2 cellular contexts compared by ENCODE assay signal in genomic region chr5:71922584-71923106, GRCh38.
TF ChIP-seq lines count a peak whose summit lies in the region.

No MANE protein-coding gene starts in this region.

TF ChIP-seq in IMR-90, 13 proteins besides CTCF, POLR2A, EP300 and RAD21:
- TF ChIP-seq USF2 (IDR thresholded peaks at IDR 0.05; ENCODE audit: low read depth, low read length) (no peak), CHD1 (IDR thresholded peaks at IDR 0.05; ENCODE audit: low read depth, low read length) (no peak), NFE2L2 (IDR thresholded peaks at IDR 0.05; ENCODE audit: low read depth, low read length) (no peak), FOS (IDR thresholded peaks at IDR 0.05; ENCODE audit: low read depth, low read length) (no peak), RCOR1 (IDR thresholded peaks at IDR 0.05; ENCODE audit: insufficient replicate concordance, low read length) (no peak), MAFK (IDR thresholded peaks at IDR 0.05; ENCODE audit: low read depth, low read length) (no peak), SMC3 (IDR thresholded peaks at IDR 0.05; ENCODE audit: low read depth, low read length) (no peak), MXI1 (IDR thresholded peaks at IDR 0.05; ENCODE audit: borderline replicate concordance, low read depth, low read length) (no peak), MAZ (IDR thresholded peaks at IDR 0.05; ENCODE audit: borderline replicate concordance, low read depth, low read length) (no peak), BHLHE40 (IDR thresholded peaks at IDR 0.05; ENCODE audit: low read depth, low read length) (no peak), RFX5 (IDR thresholded peaks at IDR 0.05; ENCODE audit: low read depth, low read length) (no peak), CEBPB (IDR thresholded peaks at IDR 0.05; ENCODE audit: low read depth, low read length) (no peak), ELK1 (IDR thresholded peaks at IDR 0.05; ENCODE audit: borderline replicate concordance, low read depth, low read length) (no peak)

TF ChIP-seq in K562, 482 proteins besides CTCF, POLR2A, EP300 and RAD21:
- TF ChIP-seq ARID1B (IDR thresholded peaks at IDR 0.05), result no peak
- peak; percentile 69 for TF ChIP-seq FOSL1 (tag; conservative IDR thresholded peaks at IDR 0.05)
- no peak for TF ChIP-seq BCLAF1 (IDR thresholded peaks at IDR 0.05; ENCODE audit: borderline replicate concordance in 1 of 2, control insufficient read depth in 1 of 2, low read depth in 2 of 2, low read length in 1 of 2)
- TF ChIP-seq NR2C2 (CRISPR knock-in tag; IDR thresholded peaks at IDR 0.05), result no peak
- peak; percentile 34; the same call in 1 of the 2 replicates for TF ChIP-seq NR2C2 (tag; IDR thresholded peaks at IDR 0.05)
- TF ChIP-seq TAF9B (IDR thresholded peaks at IDR 0.05; ENCODE audit: partially characterized antibody), result no peak
- no peak for TF ChIP-seq PKNOX1 (IDR thresholded peaks at IDR 0.05)
- TF ChIP-seq ATF3 (IDR thresholded peaks at IDR 0.05), result peak; percentile 27; the same call in 1 of the 2 replicates
- no peak for TF ChIP-seq ATF3 (CRISPR knock-in tag; conservative IDR thresholded peaks at IDR 0.05)
- 0 out of 4 replicates have a peak, but pooled peaks of 1 of the 2 experiments have one; percentile 50 for TF ChIP-seq ZNF639 (CRISPR knock-in tag; conservative IDR thresholded peaks at IDR 0.05 in 1 of 2, IDR thresholded peaks at IDR 0.05 in 1 of 2)
- TF ChIP-seq CCNT2 (IDR thresholded peaks at IDR 0.05; ENCODE audit: borderline replicate concordance, extremely low read depth, insufficient read length, low read depth, low read length), result no peak
- TF ChIP-seq ELF1 (tag; IDR thresholded peaks at IDR 0.05), result peak; percentile 41; the same call in 1 of the 2 replicates
- no peak for TF ChIP-seq ZNF324 (CRISPR knock-in tag; IDR thresholded peaks at IDR 0.05)
- no peak for TF ChIP-seq RREB1 (CRISPR knock-in tag; IDR thresholded peaks at IDR 0.05)
- peak in 1 of 3 experiments; percentile 93; a peak in 2 of 6 replicates for TF ChIP-seq ZBTB11 (CRISPR knock-in tag; IDR thresholded peaks at IDR 0.05)
- TF ChIP-seq ZNF707 (CRISPR knock-in tag; conservative IDR thresholded peaks at IDR 0.05), result no peak
- peak; percentile 25; the same call in 1 of the 2 replicates for TF ChIP-seq JUND (IDR thresholded peaks at IDR 0.05; ENCODE audit: borderline replicate concordance, low read depth, low read length)
- TF ChIP-seq JUND (tag; IDR thresholded peaks at IDR 0.05; ENCODE audit: borderline replicate concordance, low read depth, low read length), result no peak
- peak; percentile 75 for TF ChIP-seq GABPA (tag; conservative IDR thresholded peaks at IDR 0.05; ENCODE audit: low read depth)
- no peak for TF ChIP-seq ZBTB43 (CRISPR knock-in tag; IDR thresholded peaks at IDR 0.05)
- no peak for TF ChIP-seq SAFB2 (IDR thresholded peaks at IDR 0.05; ENCODE audit: borderline replicate concordance, low read depth, low read length, severe bottlenecking)
- TF ChIP-seq SREBF1 (IDR thresholded peaks at IDR 0.05; ENCODE audit: borderline replicate concordance, low read depth, low read length), result no peak
- no peak for TF ChIP-seq SIN3B (IDR thresholded peaks at IDR 0.05; ENCODE audit: low read depth)
- TF ChIP-seq HNRNPH1 (optimal IDR thresholded peaks at IDR 0.05; ENCODE audit: low read depth, low read length), result no peak
- no peak for TF ChIP-seq SMAD3 (CRISPR knock-in tag; conservative IDR thresholded peaks at IDR 0.05)
- TF ChIP-seq ARNT (IDR thresholded peaks at IDR 0.05), result no peak
- no peak for TF ChIP-seq RNF2 (IDR thresholded peaks at IDR 0.05)
- TF ChIP-seq POLR2AphosphoS5 (IDR thresholded peaks at IDR 0.05; ENCODE audit: control insufficient read depth, insufficient read depth, low read depth, low read length), result no peak
- no peak for TF ChIP-seq BRCA1 (IDR thresholded peaks at IDR 0.05)
- TF ChIP-seq BRCA1 (CRISPR knock-in tag; IDR thresholded peaks at IDR 0.05), result no peak
TF ChIP-seq in K562: peak in this region for 8.
